Comparison of ENCODE assay signal across 9 cellular contexts in the genomic region with DNA sequence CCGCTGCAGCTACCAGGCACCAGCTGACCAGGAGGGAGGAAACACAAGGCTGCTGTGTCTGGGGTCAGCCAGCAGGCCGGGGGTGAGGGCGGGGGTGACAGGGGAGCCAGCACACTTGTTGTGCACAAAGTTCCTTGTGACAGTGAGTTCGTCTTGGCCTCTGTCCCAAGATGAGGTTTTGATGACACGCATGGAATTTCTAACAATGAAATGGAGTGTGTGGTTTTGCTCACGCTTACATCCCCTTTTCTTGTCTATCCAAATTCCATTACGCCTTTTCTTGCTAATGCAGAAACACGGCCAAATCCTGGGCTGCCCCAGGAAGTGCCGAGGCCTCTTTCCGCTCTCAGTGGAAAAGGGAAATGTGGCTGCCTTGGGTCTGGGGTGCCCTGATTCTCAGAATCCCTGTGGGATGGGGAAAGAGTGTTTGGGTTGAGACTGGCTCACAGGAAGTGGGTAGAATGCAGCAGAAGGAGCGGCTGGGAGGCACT.
DNase-seq lines count a peak whose midpoint lies in the region; ATAC-seq and TF ChIP-seq lines count a peak whose summit lies in the region.
"Had no signal": no experiment of that assay in that cellular context is flagged by ENCODE, and none has a peak within 500 bp of the region (broad histone marks: within the 10 kb centered on the region; RNA-seq: fewer than 3 reads in every experiment).

No MANE protein-coding gene starts in this region.

- no peaks in the 10 kb centered on the region for H3K9me3 ChIP-seq in subcutaneous abdominal adipose tissue (ENCODE audit: control insufficient read depth in 5 of 5, low read length in 5 of 5)
- no peaks in the 10 kb centered on the region for H3K9me3 ChIP-seq in CD4-positive, alpha-beta memory T cell (ENCODE audit: control insufficient read depth in 1 of 2, low read length in 2 of 2)

- no peak overlapping the region for H3K4me3 Mint-ChIP-seq in CD4-positive, alpha-beta memory T cell

- peaks cover 1 to 61% (median 37%) of the 10 kb centered on the region in 5 donors for H3K4me1 ChIP-seq in subcutaneous abdominal adipose tissue (ENCODE audit: control insufficient read depth in 5 of 5, insufficient read depth in 5 of 5, low read length in 5 of 5)
- H3K4me1 ChIP-seq in CD4-positive, alpha-beta memory T cell (ENCODE audit: insufficient read depth, low read length) = peaks cover 24% of the 10 kb centered on the region

- DNase-seq in HL-60 (ENCODE audit: low read depth in 1 of 2, low spot score in 1 of 2) (peak in 1 of 2 experiments; percentile 86), islet precursor cell (peak; percentile 46), NK-92 (lab: John Stamatoyannopoulos, UW; ENCODE audit: unreplicated experiment) (no peak), NCI-H526 treated with DMSO at 0.1 percent for 48 hours (lab: John Stamatoyannopoulos, UW) (no peak)
- no peak for DNase-seq in CD4-positive, alpha-beta memory T cell

- no peaks in the 10 kb centered on the region for H3K27me3 Mint-ChIP-seq in CD4-positive, alpha-beta memory T cell

- H3K27ac Mint-ChIP-seq in CD4-positive, alpha-beta memory T cell = no peak overlapping the region

- peaks cover 9 to 16% (median 13%) of the 10 kb centered on the region in 4 donors for H3K4me1 Mint-ChIP-seq in CD4-positive, alpha-beta memory T cell

- peak overlapping the region; percentile 77 for H3K27ac ChIP-seq in HL-60 (replicated peaks)
- peak overlapping the region; percentile 79 for H3K27ac ChIP-seq in angular gyrus (ENCODE audit: low read depth, low read length)
- H3K27ac ChIP-seq in subcutaneous abdominal adipose tissue (ENCODE audit: low read depth, low read length) = peak overlapping the region; percentile 62
- H3K27ac ChIP-seq in CD4-positive, alpha-beta memory T cell (ENCODE audit: low read depth, low read length) = no peak overlapping the region
- H3K27ac ChIP-seq: PC-9 had no signal

- no peaks in the 10 kb centered on the region for H3K36me3 Mint-ChIP-seq in CD4-positive, alpha-beta memory T cell

- no peak overlapping the region for H3K9ac ChIP-seq in subcutaneous abdominal adipose tissue (ENCODE audit: low read length in 5 of 5)

- ATAC-seq in GM18520 (IDR thresholded peaks at IDR 0.05; ENCODE audit: unreplicated experiment) = no peak

- TF ChIP-seq CTCF in HL-60 (IDR thresholded peaks at IDR 0.05; ENCODE audit: insufficient read depth, low read length) = no peak

- H3K4me3 ChIP-seq in HL-60 (replicated peaks; ENCODE audit: insufficient read depth, low read length) (no peak overlapping the region), subcutaneous abdominal adipose tissue (ENCODE audit: low read depth in 1 of 5, low read length in 5 of 5) (no peak overlapping the region)
- H3K4me3 ChIP-seq in CD4-positive, alpha-beta memory T cell (ENCODE audit: low read length in 2 of 2) = no peak overlapping the region
- H3K4me3 ChIP-seq: PC-9 had no signal

- POLR2A ChIA-PET in CD4-positive, alpha-beta memory T cell (lab: Charles Lee; ENCODE audit: partially characterized antibody) = interaction anchor here (5.8 kb wide), 1 partner anchor 73 kb away, joined by 109 read pairs; the partner anchor contains the start of gene GADD45B

- H3K27me3 ChIP-seq in HL-60 (ENCODE audit: insufficient read depth, poor library complexity, severe bottlenecking) (no peaks in the 10 kb centered on the region), subcutaneous abdominal adipose tissue (ENCODE audit: control insufficient read depth in 5 of 5, insufficient read depth in 4 of 5, low read length in 5 of 5) (no peaks in the 10 kb centered on the region)
- H3K27me3 ChIP-seq in CD4-positive, alpha-beta memory T cell (ENCODE audit: insufficient read depth, low read length) = no peaks in the 10 kb centered on the region

- no peaks in the 10 kb centered on the region for H3K36me3 ChIP-seq in subcutaneous abdominal adipose tissue (ENCODE audit: control insufficient read depth in 5 of 5, insufficient read depth in 5 of 5, low read length in 5 of 5)
- no peaks in the 10 kb centered on the region for H3K36me3 ChIP-seq in CD4-positive, alpha-beta memory T cell (ENCODE audit: insufficient read depth, low read length)

- no peaks in the 10 kb centered on the region for H3K9me3 Mint-ChIP-seq in CD4-positive, alpha-beta memory T cell

- intact Hi-C loops in CD4-positive, alpha-beta memory T cell (cut with micrococcal nuclease) = no loop called here

- CTCF ChIA-PET in CD4-positive, alpha-beta memory T cell (lab: Charles Lee; ENCODE audit: partially characterized antibody) = no interaction called here
